Comparison of ENCODE assay signal across 13 cellular contexts in the genomic region with DNA sequence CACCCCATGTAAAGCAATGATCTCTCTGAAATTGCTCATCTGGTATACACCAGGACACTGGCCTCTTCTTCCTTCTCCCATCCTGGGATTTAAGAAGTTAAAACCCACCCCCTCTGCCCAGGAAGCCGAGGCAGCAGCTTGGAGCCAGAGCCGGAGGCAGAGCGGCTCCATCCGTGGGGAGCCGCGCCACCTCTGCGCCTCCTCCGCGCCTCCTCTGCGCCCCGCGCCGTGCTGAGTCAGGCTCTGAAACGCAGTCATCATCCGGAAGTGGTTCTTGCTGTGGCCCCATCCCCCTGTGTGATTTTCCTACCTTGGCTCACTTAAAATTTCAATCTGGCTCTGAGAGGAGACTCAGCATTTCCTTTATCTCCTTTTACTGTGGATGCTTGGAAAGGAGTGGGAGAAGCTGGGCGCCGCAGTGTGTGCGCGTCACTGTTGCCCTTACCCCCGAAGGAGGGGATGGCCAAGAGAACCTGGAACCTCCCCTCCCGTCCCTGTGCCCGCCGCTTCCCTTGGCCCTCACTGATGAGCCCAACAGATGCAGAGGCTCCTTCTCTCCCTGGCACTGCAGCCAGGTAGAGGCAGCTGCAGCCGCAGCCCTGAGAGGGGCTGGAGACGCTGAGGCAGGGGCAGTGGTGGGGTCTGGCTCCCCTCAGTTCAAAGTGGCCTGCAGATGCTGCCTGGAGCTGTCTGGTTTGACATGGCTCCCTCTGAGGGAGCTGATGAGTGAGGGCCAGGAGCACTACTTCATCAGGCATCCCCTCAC. TPM values are rescaled to one million over a fixed set of nuclear protein-coding genes. Genes with fewer than 3 reads are reported as not detected.
DNase-seq lines count a peak whose midpoint lies in the region; ATAC-seq and TF ChIP-seq lines count a peak whose summit lies in the region.
"Had no signal": no experiment of that assay in that cellular context is flagged by ENCODE, and none has a peak within 500 bp of the region (broad histone marks: within the 10 kb centered on the region; RNA-seq: fewer than 3 reads in every experiment).

No MANE protein-coding gene starts in this region.

- no peaks in the 10 kb centered on the region for H3K27me3 Mint-ChIP-seq in activated CD4-positive, alpha-beta T cell treated with anti-CD3 and anti-CD28 coated beads, Interleukin-2, amount 10 ng/mL, durations not matched to agents 7 days and 5 days

- intact Hi-C loops in heart left ventricle (cut with DNase I): no loop called here
- intact Hi-C loops in sciatic nerve (cut with DNase I): no loop called here

- H3K36me3 ChIP-seq in heart left ventricle: no peaks in the 10 kb centered on the region
- H3K36me3 ChIP-seq: right lobe of liver, thoracic aorta had no signal

- no peak for TF ChIP-seq POLR2A in heart left ventricle (IDR thresholded peaks at IDR 0.05)

- peaks cover 2% of the 10 kb centered on the region for H3K36me3 Mint-ChIP-seq in activated CD4-positive, alpha-beta T cell treated with anti-CD3 and anti-CD28 coated beads, Interleukin-2, amount 10 ng/mL, durations not matched to agents 7 days and 5 days (ENCODE audit: low read depth)

- DNase-seq in activated CD4-positive, alpha-beta T cell treated with anti-CD3 and anti-CD28 coated beads, Interleukin-2, amount 10 ng/mL, durations not matched to agents 7 days and 5 days: peak; percentile 30
- no peak for DNase-seq in activated CD4-positive, alpha-beta T cell treated with anti-CD3 and anti-CD28 coated beads, Interleukin-2, amount 50 U/mL, for 4 hours
- DNase-seq in activated CD8-positive, alpha-beta memory T cell treated with anti-CD3 and anti-CD28 coated beads, Interleukin-2, amount 50 U/mL, for 4 hours: peak; percentile 51
- DNase-seq in heart left ventricle (peak in 2 of 5 donors; percentile 22 to 55), sciatic nerve (ENCODE audit: low spot score) (peak; percentile 39), NCI-H1105 (lab: John Stamatoyannopoulos, UW) (no peak)
- DNase-seq: activated CD4-positive, alpha-beta T cell treated with anti-CD3 and anti-CD28 coated beads, Interleukin-2, amount 50 U/mL, for 48 hours; H9; NCI-H187; right lobe of liver had no signal

- CTCF ChIA-PET in activated CD4-positive, alpha-beta T cell treated with anti-CD3 and anti-CD28 coated beads, Interleukin-2, amount 10 ng/mL, durations not matched to agents 7 days and 5 days (lab: Charles Lee): interaction anchor here (1.5 kb wide), 1 partner anchor 11 kb away, joined by 6 read pairs; no protein-coding TSS in a partner anchor

- no peak overlapping the region for H3K4me3 Mint-ChIP-seq in activated CD4-positive, alpha-beta T cell treated with anti-CD3 and anti-CD28 coated beads, Interleukin-2, amount 10 ng/mL, durations not matched to agents 7 days and 5 days

- no peak overlapping the region for H3K4me3 ChIP-seq in heart left ventricle
- H3K4me3 ChIP-seq: right lobe of liver, thoracic aorta had no signal

- peaks cover 18% of the 10 kb centered on the region for H3K4me1 Mint-ChIP-seq in activated CD4-positive, alpha-beta T cell treated with anti-CD3 and anti-CD28 coated beads, Interleukin-2, amount 10 ng/mL, durations not matched to agents 7 days and 5 days

- no peaks in the 10 kb centered on the region for H3K9me3 ChIP-seq in heart left ventricle
- H3K9me3 ChIP-seq: right lobe of liver, thoracic aorta had no signal

- peak overlapping the region; percentile 19 for H3K27ac Mint-ChIP-seq in activated CD4-positive, alpha-beta T cell treated with anti-CD3 and anti-CD28 coated beads, Interleukin-2, amount 10 ng/mL, durations not matched to agents 7 days and 5 days

- H3K4me1 ChIP-seq in heart left ventricle: peaks cover 0 to 21% (median 7%) of the 10 kb centered on the region in 12 donors
- H3K4me1 ChIP-seq: right lobe of liver had no signal

- ATAC-seq in heart left ventricle (no peak), sciatic nerve (no peak), HG02970 (IDR thresholded peaks at IDR 0.05; ENCODE audit: low FRiP score, unreplicated experiment) (no peak), GM21619 (IDR thresholded peaks at IDR 0.05; ENCODE audit: unreplicated experiment) (no peak)
- ATAC-seq: right lobe of liver had no signal

- 51 to 69% (median 57%) methylated on average over 21 to 25 of the region's 25 CpGs for WGBS in heart left ventricle, 4 donors

- peak overlapping the region in 10 of 12 donors; percentile 35 to 77 (median 66) for H3K27ac ChIP-seq in heart left ventricle
- H3K27ac ChIP-seq: right lobe of liver, thoracic aorta had no signal

- POLR2A ChIA-PET in activated CD4-positive, alpha-beta T cell treated with anti-CD3 and anti-CD28 coated beads, Interleukin-2, amount 10 ng/mL, durations not matched to agents 7 days and 5 days (lab: Charles Lee): interaction anchor here (0.7 to 1.2 kb wide), 2 partner anchors 14 to 233 kb away, joined by 3 read pairs; no protein-coding TSS in a partner anchor

- H3K27me3 ChIP-seq in heart left ventricle: no peaks in the 10 kb centered on the region
- H3K27me3 ChIP-seq: right lobe of liver had no signal

- TF ChIP-seq CTCF in heart left ventricle (IDR thresholded peaks at IDR 0.05): no peak

- H3K9me3 Mint-ChIP-seq in activated CD4-positive, alpha-beta T cell treated with anti-CD3 and anti-CD28 coated beads, Interleukin-2, amount 10 ng/mL, durations not matched to agents 7 days and 5 days: no peaks in the 10 kb centered on the region
- H3K9me3 Mint-ChIP-seq: H9 had no signal

RNA-seq across cellular contexts. Expression of a gene that starts 15.3 kb away (rescaled TPM):
- 10 to 100 TPM; 14.6 to 16.1 TPM for total RNA-seq in activated CD4-positive, alpha-beta T cell treated with anti-CD3 and anti-CD28 coated beads, Interleukin-2, amount 10 ng/mL, durations not matched to agents 7 days and 5 days
- total RNA-seq in heart left ventricle (1 to 10 TPM; 2.5 to 6.3 (median 3.6) TPM), sciatic nerve (18.0 TPM)
- 1 to 10 TPM; 2.1 to 3.1 TPM for polyA plus RNA-seq in heart left ventricle

RNA-seq across cellular contexts. Expression of a gene that starts 38.2 kb away (rescaled TPM):
- total RNA-seq in activated CD4-positive, alpha-beta T cell treated with anti-CD3 and anti-CD28 coated beads, Interleukin-2, amount 10 ng/mL, durations not matched to agents 7 days and 5 days: 100 to 1,000 TPM; 258 to 294 TPM
- 10 to 100 TPM; 22.7 to 51.4 (median 30.3) TPM for total RNA-seq in heart left ventricle
- 10 to 100 TPM; 10.7 to 17.1 TPM for polyA plus RNA-seq in heart left ventricle
- total RNA-seq in sciatic nerve: 20.1 TPM

Comparison
In these comparisons a context has a peak if more than half of its experiments do, and no peak if none do; other contexts are left out.
1. DNase-seq: peak in activated CD4-positive, alpha-beta T cell treated with anti-CD3 and anti-CD28 coated beads, Interleukin-2, amount 10 ng/mL, durations not matched to agents 7 days and 5 days (single experiment), activated CD8-positive, alpha-beta memory T cell treated with anti-CD3 and anti-CD28 coated beads, Interleukin-2, amount 50 U/mL, for 4 hours (single experiment) and sciatic nerve (single experiment); none in activated CD4-positive, alpha-beta T cell treated with anti-CD3 and anti-CD28 coated beads, Interleukin-2, amount 50 U/mL, for 4 hours (0 of 2) and NCI-H1105 (single experiment).
2. RNA of a gene that starts 38.2 kb away (total RNA-seq): 258 to 294 TPM in activated CD4-positive, alpha-beta T cell treated with anti-CD3 and anti-CD28 coated beads, Interleukin-2, amount 10 ng/mL, durations not matched to agents 7 days and 5 days; 22.7 to 51.4 TPM in heart left ventricle and 20.1 TPM in sciatic nerve (single experiment); every median in the first group is over 4 times any median in the second.